10 cellular contexts compared by ENCODE assay signal in the genomic region with DNA sequence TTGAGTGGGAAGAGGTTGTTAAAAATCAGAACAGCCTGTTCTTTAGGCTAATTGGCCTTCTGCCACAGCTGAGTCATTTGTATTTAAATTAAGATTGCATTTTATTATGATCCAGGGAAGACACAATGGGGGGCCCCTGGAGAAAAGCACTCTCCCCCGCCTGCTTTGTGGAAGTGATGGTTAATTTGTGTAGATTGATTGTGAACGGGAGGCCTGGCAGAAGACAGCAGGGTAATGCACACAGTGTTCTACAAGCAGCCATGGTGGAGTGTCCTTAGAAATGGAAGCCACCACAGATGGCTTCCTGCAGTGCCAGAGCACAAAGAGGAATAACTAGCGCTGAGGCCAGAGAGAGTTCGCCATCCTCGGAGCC. TPM values are rescaled to one million over a fixed set of nuclear protein-coding genes. Genes with fewer than 3 reads are reported as not detected.
DNase-seq lines count a peak whose midpoint lies in the region; ATAC-seq and TF ChIP-seq lines count a peak whose summit lies in the region.
"Had no signal": no experiment of that assay in that cellular context is flagged by ENCODE, and none has a peak within 500 bp of the region (broad histone marks: within the 10 kb centered on the region; RNA-seq: fewer than 3 reads in every experiment).

No MANE protein-coding gene starts in this region.

- no peak for TF ChIP-seq CTCF in cardiac fibroblast (IDR thresholded peaks at IDR 0.05; ENCODE audit: low read depth, low read length)
- TF ChIP-seq CTCF in right lobe of liver (IDR thresholded peaks at IDR 0.05) = no peak

- no peak overlapping the region for H3K9ac ChIP-seq in muscle layer of colon (ENCODE audit: low read length)

- H3K9me3 ChIP-seq in muscle layer of colon (ENCODE audit: low read length) (no peaks in the 10 kb centered on the region), right lobe of liver (no peaks in the 10 kb centered on the region)

- no peaks in the 10 kb centered on the region for H3K4me1 Mint-ChIP-seq in activated T-helper 1 cell treated with anti-CD3 and anti-CD28 coated beads, Interleukin-12 subunit alpha, Interleukin-12 subunit beta, Interleukin-2, Interleukin-4 antibody, amounts not matched to agents 30 ng/mL and 10 ng/mL and 1 ng/mL, durations not matched to agents 14 hours and 24 hours and 36 hours (ENCODE audit: low read depth)

- no peak for ATAC-seq in right lobe of liver

- H3K4me3 Mint-ChIP-seq in activated T-helper 1 cell treated with anti-CD3 and anti-CD28 coated beads, Interleukin-12 subunit alpha, Interleukin-12 subunit beta, Interleukin-2, Interleukin-4 antibody, amounts not matched to agents 30 ng/mL and 10 ng/mL and 1 ng/mL, durations not matched to agents 14 hours and 24 hours and 36 hours = no peak overlapping the region

- H3K4me3 ChIP-seq in cardiac fibroblast (replicated peaks in 1 of 2; ENCODE audit: low read depth in 2 of 2, low read length in 2 of 2) = no peak overlapping the region
- no peak overlapping the region for H3K4me3 ChIP-seq in muscle layer of colon (ENCODE audit: low read depth in 1 of 2, low read length in 2 of 2)
- no peak overlapping the region for H3K4me3 ChIP-seq in right lobe of liver

- H3K27me3 Mint-ChIP-seq in activated T-helper 1 cell treated with anti-CD3 and anti-CD28 coated beads, Interleukin-12 subunit alpha, Interleukin-12 subunit beta, Interleukin-2, Interleukin-4 antibody, amounts not matched to agents 30 ng/mL and 10 ng/mL and 1 ng/mL, durations not matched to agents 14 hours and 24 hours and 36 hours (ENCODE audit: insufficient read depth) = no peaks in the 10 kb centered on the region

- no peaks in the 10 kb centered on the region for H3K9me3 Mint-ChIP-seq in activated T-helper 1 cell treated with anti-CD3 and anti-CD28 coated beads, Interleukin-12 subunit alpha, Interleukin-12 subunit beta, Interleukin-2, Interleukin-4 antibody, amounts not matched to agents 30 ng/mL and 10 ng/mL and 1 ng/mL, durations not matched to agents 14 hours and 24 hours and 36 hours

- H3K36me3 ChIP-seq in muscle layer of colon (ENCODE audit: insufficient read depth, low read length) (peaks cover 22% of the 10 kb centered on the region), right lobe of liver (no peaks in the 10 kb centered on the region)

- WGBS in right lobe of liver (ENCODE audit: insufficient coverage, low coverage, low lambda C conversion rate, missing lambda C conversion rate) = 93% methylated on average over 4 of the region's 5 CpGs

- no peak overlapping the region for H3K27ac Mint-ChIP-seq in activated T-helper 1 cell treated with anti-CD3 and anti-CD28 coated beads, Interleukin-12 subunit alpha, Interleukin-12 subunit beta, Interleukin-2, Interleukin-4 antibody, amounts not matched to agents 30 ng/mL and 10 ng/mL and 1 ng/mL, durations not matched to agents 14 hours and 24 hours and 36 hours

- H3K27me3 ChIP-seq in muscle layer of colon (ENCODE audit: control insufficient read depth in 1 of 2, insufficient read depth in 2 of 2, low read length in 2 of 2) (no peaks in the 10 kb centered on the region), right lobe of liver (no peaks in the 10 kb centered on the region)

- peaks cover 70% of the 10 kb centered on the region for H3K4me1 ChIP-seq in muscle layer of colon (ENCODE audit: insufficient read depth, low read length)
- no peaks in the 10 kb centered on the region for H3K4me1 ChIP-seq in right lobe of liver

- peak overlapping the region; percentile 50 for H3K27ac ChIP-seq in muscle layer of colon (ENCODE audit: low read depth, low read length)
- no peak overlapping the region for H3K27ac ChIP-seq in right lobe of liver

- intact Hi-C loops in right lobe of liver (cut with DNase I) = no loop called here
- intact Hi-C loops in activated T-helper 1 cell treated with anti-CD3 and anti-CD28 coated beads, Interleukin-12 subunit alpha, Interleukin-12 subunit beta, Interleukin-2, Interleukin-4 antibody, amounts not matched to agents 30 ng/mL and 10 ng/mL and 1 ng/mL, durations not matched to agents 14 hours and 24 hours and 36 hours (cut with micrococcal nuclease) = no loop called here

- H3K36me3 Mint-ChIP-seq in activated T-helper 1 cell treated with anti-CD3 and anti-CD28 coated beads, Interleukin-12 subunit alpha, Interleukin-12 subunit beta, Interleukin-2, Interleukin-4 antibody, amounts not matched to agents 30 ng/mL and 10 ng/mL and 1 ng/mL, durations not matched to agents 14 hours and 24 hours and 36 hours (ENCODE audit: low read depth) = peaks cover 5% of the 10 kb centered on the region

- DNase-seq in Daoy (ENCODE audit: low read depth) (peak; percentile 48), NCI-H146 (lab: John Stamatoyannopoulos, UW) (peak; percentile 80), cardiac fibroblast (ENCODE audit: low read depth in 2 of 2) (peak; percentile 70 to 74), kidney glomerular epithelial cell (lab: John Stamatoyannopoulos, UW) (no peak), right lobe of liver (no peak), T-helper 1 cell (no peak)
- DNase-seq in activated T-helper 1 cell treated with anti-CD3 and anti-CD28 coated beads, Interleukin-12 subunit alpha, Interleukin-12 subunit beta, Interleukin-2, Interleukin-4 antibody, amounts not matched to agents 30 ng/mL and 10 ng/mL and 1 ng/mL, durations not matched to agents 14 hours and 24 hours and 36 hours (ENCODE audit: low spot score) = no peak
- DNase-seq: activated T-cell treated with anti-CD3 and anti-CD28 coated beads, Interleukin-2, amount 50 U/mL, for 1 hour; NCI-H1105 treated with DMSO at 0.1 percent for 48 hours had no signal

- TF ChIP-seq POLR2A in right lobe of liver (IDR thresholded peaks at IDR 0.05) = no peak

RNA-seq across cellular contexts. Expression of gene RAMP1, which starts 19.6 kb away (rescaled TPM):
- 12.9 and 13.4 TPM in 2 replicates for total RNA-seq in Daoy (2014; rRNA removed; shearing (Covaris generic))
- 10 to 100 TPM; 10.1 to 75.2 (median 37.5) TPM for total RNA-seq in right lobe of liver
- 19.4 and 21.1 TPM in 2 replicates for total RNA-seq in activated T-helper 1 cell treated with anti-CD3 and anti-CD28 coated beads, Interleukin-12 subunit alpha, Interleukin-12 subunit beta, Interleukin-2, Interleukin-4 antibody, amounts not matched to agents 30 ng/mL and 10 ng/mL and 1 ng/mL, durations not matched to agents 14 hours and 24 hours and 36 hours

Comparison
In these comparisons a context has a peak if more than half of its experiments do, and no peak if none do; other contexts are left out.
1. DNase-seq: peak in Daoy (single experiment), NCI-H146 (single experiment) and cardiac fibroblast (2 of 2); none in kidney glomerular epithelial cell (single experiment), right lobe of liver (0 of 3), T-helper 1 cell (0 of 5) and activated T-helper 1 cell treated with anti-CD3 and anti-CD28 coated beads, Interleukin-12 subunit alpha, Interleukin-12 subunit beta, Interleukin-2, Interleukin-4 antibody, amounts not matched to agents 30 ng/mL and 10 ng/mL and 1 ng/mL, durations not matched to agents 14 hours and 24 hours and 36 hours (single experiment).